In genomic region chr6:36196880-36197548, GRCh38 we compare ENCODE assay signal across 8 cellular contexts. TPM values are rescaled to one million over a fixed set of nuclear protein-coding genes. Genes with fewer than 3 reads are reported as not detected.
DNase-seq lines count a peak whose midpoint lies in the region; ATAC-seq and TF ChIP-seq lines count a peak whose summit lies in the region.

No MANE protein-coding gene starts in this region.

- in situ Hi-C loops in G401 (cut with HindIII; ENCODE audit: low sequenced_read_pairs), result no loop called here
- in situ Hi-C loops in HAP-1 (cut with MboI; ENCODE audit: low sequenced_read_pairs), result no loop called here

- no peak for TF ChIP-seq RAD21 in neural cell (conservative IDR thresholded peaks at IDR 0.05)

- H3K36me3 ChIP-seq in HAP-1 (replicated peaks), result peaks cover 23% of the 10 kb centered on the region
- peaks cover 26% of the 10 kb centered on the region for H3K36me3 ChIP-seq in MG63
- peaks cover 23% of the 10 kb centered on the region for H3K36me3 ChIP-seq in neural cell (ENCODE audit: insufficient read depth, low read length)

- peaks cover 46% of the 10 kb centered on the region for H3K79me2 ChIP-seq in neural cell (replicated peaks; ENCODE audit: insufficient read depth, low read length)

- H3K9me3 ChIP-seq in HAP-1 (no peaks in the 10 kb centered on the region), MG63 (no peaks in the 10 kb centered on the region), neural cell (ENCODE audit: low read length) (no peaks in the 10 kb centered on the region)

- peak; percentile 93 for ATAC-seq in stimulated activated naive CD8-positive, alpha-beta T cell treated with anti-CD3 and anti-CD28 coated beads, Interleukin-15, amount 100 ng/mL, for 72 hours

- H3K27ac Mint-ChIP-seq in stimulated activated naive CD8-positive, alpha-beta T cell treated with anti-CD3 and anti-CD28 coated beads, Interleukin-15, amount 100 ng/mL, for 72 hours, result peak overlapping the region; percentile 94 to 96

- no peaks in the 10 kb centered on the region for H3K27me3 Mint-ChIP-seq in stimulated activated naive CD8-positive, alpha-beta T cell treated with anti-CD3 and anti-CD28 coated beads, Interleukin-15, amount 100 ng/mL, for 72 hours

- no peaks in the 10 kb centered on the region for H3K9me2 ChIP-seq in neural cell (ENCODE audit: insufficient read depth, low read length)

- H4K20me1 ChIP-seq in neural cell (ENCODE audit: insufficient read depth), result no peaks in the 10 kb centered on the region

- H3K27me3 ChIP-seq in HAP-1 (ENCODE audit: low read depth) (no peaks in the 10 kb centered on the region), MG63 (no peaks in the 10 kb centered on the region), neural cell (ENCODE audit: insufficient read depth, low read depth, low read length) (no peaks in the 10 kb centered on the region)

- DNase-seq in G401 (ENCODE audit: low spot score), result peak; percentile 99
- peak; percentile 93 to 100 for DNase-seq in HAP-1 (ENCODE audit: low spot score in 2 of 2)
- peak; percentile 97 for DNase-seq in MG63
- peak; percentile 93 to 96 for DNase-seq in SHP77 (lab: John Stamatoyannopoulos, UW)
- peak; percentile 99 for DNase-seq in activated gamma-delta T cell (lab: John Stamatoyannopoulos, UW)
- DNase-seq in fibroblast of villous mesenchyme (ENCODE audit: low read depth), result peak; percentile 98
- peak; percentile 99 for DNase-seq in stimulated activated naive CD8-positive, alpha-beta T cell treated with anti-CD3 and anti-CD28 coated beads, Interleukin-15, amount 100 ng/mL, for 72 hours

- TF ChIP-seq CTCF in fibroblast of villous mesenchyme (IDR thresholded peaks at IDR 0.05; ENCODE audit: insufficient read depth, low read depth, low read length), result no peak
- TF ChIP-seq CTCF in neural cell (IDR thresholded peaks at IDR 0.05; ENCODE audit: poor library complexity, severe bottlenecking), result no peak

- H3K4me3 Mint-ChIP-seq in stimulated activated naive CD8-positive, alpha-beta T cell treated with anti-CD3 and anti-CD28 coated beads, Interleukin-15, amount 100 ng/mL, for 72 hours, result peak overlapping the region; percentile 91 to 93

- H3K4me1 Mint-ChIP-seq in stimulated activated naive CD8-positive, alpha-beta T cell treated with anti-CD3 and anti-CD28 coated beads, Interleukin-15, amount 100 ng/mL, for 72 hours, result peaks cover 48% of the 10 kb centered on the region

- peaks cover 8% of the 10 kb centered on the region for H3K4me1 ChIP-seq in HAP-1

- peak overlapping the region; percentile 90 for H2AFZ ChIP-seq in neural cell (ENCODE audit: low read depth, low read length)

- H3K27ac ChIP-seq in neural cell (ENCODE audit: low read length), result peak overlapping the region; percentile 95

- peaks cover 0 to 6% of the 10 kb centered on the region in 2 donors for H3K9me3 Mint-ChIP-seq in stimulated activated naive CD8-positive, alpha-beta T cell treated with anti-CD3 and anti-CD28 coated beads, Interleukin-15, amount 100 ng/mL, for 72 hours

- TF ChIP-seq EP300 in neural cell (conservative IDR thresholded peaks at IDR 0.05; ENCODE audit: poor library complexity, severe bottlenecking), result no peak

- no peaks in the 10 kb centered on the region for H3F3A ChIP-seq in neural cell (ENCODE audit: insufficient read depth, low read length, poor library complexity, severe bottlenecking)

- H3K4me3 ChIP-seq in HAP-1 (peak overlapping the region; percentile 58), MG63 (peak overlapping the region; percentile 60), fibroblast of villous mesenchyme (ENCODE audit: low read depth, low read length) (peak overlapping the region; percentile 83), neural cell (ENCODE audit: low read length) (peak overlapping the region; percentile 81)

- H3K4me2 ChIP-seq in neural cell (ENCODE audit: low read length), result no peak overlapping the region

- H3K9ac ChIP-seq in neural cell (ENCODE audit: low read length), result peak overlapping the region; percentile 91

TF ChIP-seq in neural cell, 6 proteins besides CTCF, POLR2A, EP300 and RAD21:
- TF ChIP-seq POLR2AphosphoS5 (IDR thresholded peaks at IDR 0.05) (peak; percentile 87), TAF1 (IDR thresholded peaks at IDR 0.05; ENCODE audit: low read depth) (no peak), SMC3 (conservative IDR thresholded peaks at IDR 0.05; ENCODE audit: poor library complexity) (no peak), REST (IDR thresholded peaks at IDR 0.05; ENCODE audit: borderline replicate concordance) (peak; percentile 53), EZH2 (IDR thresholded peaks at IDR 0.05; ENCODE audit: borderline replicate concordance, insufficient read depth, low read length, poor library complexity, severe bottlenecking) (no peak), MXI1 (conservative IDR thresholded peaks at IDR 0.05; ENCODE audit: poor library complexity, severe bottlenecking) (no peak)

RNA-seq across cellular contexts. Expression of gene BRPF3, which starts 0.5 kb away (rescaled TPM):
- total RNA-seq in G401 (2014; rRNA removed; shearing (Covaris generic)), result 11.8 and 13.9 TPM in 2 replicates
- 6.9 and 11.7 TPM in 2 replicates for total RNA-seq in MG63 (2014; rRNA removed; shearing (Covaris generic); ENCODE audit: low replicate concordance)
- total RNA-seq in fibroblast of villous mesenchyme, result 19.3 and 22.5 TPM in 2 replicates
- polyA plus RNA-seq in neural cell, result 10.1 and 12.6 TPM in 2 replicates
- polyA minus RNA-seq in neural cell, result 37.3 and 42.7 TPM in 2 replicates

Comparison
In these comparisons a context has a peak if more than half of its experiments do, and no peak if none do; other contexts are left out.
1. Peak in every context shown above with its lines: DNase-seq, ATAC-seq, H3K4me3 ChIP-seq and H3K27ac ChIP-seq.